In the genomic region with DNA sequence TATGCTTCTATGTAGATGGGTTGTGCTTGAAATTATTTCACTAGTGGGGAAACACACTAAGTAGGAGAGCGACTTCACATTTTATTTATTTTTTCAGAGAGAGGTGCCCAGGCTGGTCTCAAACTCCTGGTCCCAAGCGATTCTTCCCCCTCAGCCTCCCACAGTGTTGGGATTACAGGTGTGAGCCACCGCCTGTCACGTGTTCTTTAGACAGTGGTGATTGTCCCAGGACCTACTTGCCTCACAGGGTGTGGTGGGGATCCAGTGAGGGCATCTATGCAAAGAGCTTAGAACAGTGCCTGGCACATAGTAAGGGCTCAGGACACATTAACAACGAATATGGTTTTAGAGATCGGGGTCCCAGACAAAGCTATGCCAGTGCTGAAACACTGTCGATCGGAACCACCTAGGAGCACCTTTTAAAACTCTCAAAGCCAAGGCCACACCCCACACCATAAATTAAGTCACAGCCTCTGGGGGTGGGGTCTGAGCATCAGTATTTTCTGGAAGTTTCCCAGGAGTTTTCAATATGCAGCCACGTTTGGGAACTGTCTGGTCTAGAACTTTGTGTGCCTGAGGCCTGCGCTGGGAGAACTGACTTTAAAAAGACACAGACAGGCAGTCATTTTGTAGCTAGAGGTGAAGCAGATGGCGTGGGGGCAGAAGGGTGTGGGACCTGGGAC, we compare ENCODE assay signal across 2 cellular contexts.
TF ChIP-seq lines count a peak whose summit lies in the region.

No MANE protein-coding gene starts in this region.

TF ChIP-seq in SK-N-SH, 30 proteins besides CTCF, POLR2A, EP300 and RAD21 (continued from another document):
- TF ChIP-seq, protein P1, sequence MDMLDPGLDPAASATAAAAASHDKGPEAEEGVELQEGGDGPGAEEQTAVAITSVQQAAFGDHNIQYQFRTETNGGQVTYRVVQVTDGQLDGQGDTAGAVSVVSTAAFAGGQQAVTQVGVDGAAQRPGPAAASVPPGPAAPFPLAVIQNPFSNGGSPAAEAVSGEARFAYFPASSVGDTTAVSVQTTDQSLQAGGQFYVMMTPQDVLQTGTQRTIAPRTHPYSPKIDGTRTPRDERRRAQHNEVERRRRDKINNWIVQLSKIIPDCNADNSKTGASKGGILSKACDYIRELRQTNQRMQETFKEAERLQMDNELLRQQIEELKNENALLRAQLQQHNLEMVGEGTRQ (IDR thresholded peaks at IDR 0.05; ENCODE audit: borderline replicate concordance, low read depth, low read length) = no peak
- TF ChIP-seq EZH2phosphoT487 (IDR thresholded peaks at IDR 0.05; ENCODE audit: borderline replicate concordance, low read depth) (no peak), NRF1 (IDR thresholded peaks at IDR 0.05; ENCODE audit: low read depth, low read length) (no peak), TEAD4 (IDR thresholded peaks at IDR 0.05; ENCODE audit: borderline replicate concordance, insufficient read depth) (no peak), RCOR1 (IDR thresholded peaks at IDR 0.05; ENCODE audit: low read length) (no peak), SMC3 (IDR thresholded peaks at IDR 0.05; ENCODE audit: low read depth, low read length) (no peak), TAF1 (IDR thresholded peaks at IDR 0.05; ENCODE audit: borderline replicate concordance, low read depth, low read length) (no peak), GABPA (IDR thresholded peaks at IDR 0.05; ENCODE audit: low read depth) (no peak), FOXJ3 (CRISPR knock-in tag; IDR thresholded peaks at IDR 0.05) (no peak), MEF2A (IDR thresholded peaks at IDR 0.05; ENCODE audit: borderline replicate concordance, low read depth) (no peak), MXI1 (IDR thresholded peaks at IDR 0.05; ENCODE audit: low read depth, low read length) (no peak)
- TF ChIP-seq, protein P2, sequence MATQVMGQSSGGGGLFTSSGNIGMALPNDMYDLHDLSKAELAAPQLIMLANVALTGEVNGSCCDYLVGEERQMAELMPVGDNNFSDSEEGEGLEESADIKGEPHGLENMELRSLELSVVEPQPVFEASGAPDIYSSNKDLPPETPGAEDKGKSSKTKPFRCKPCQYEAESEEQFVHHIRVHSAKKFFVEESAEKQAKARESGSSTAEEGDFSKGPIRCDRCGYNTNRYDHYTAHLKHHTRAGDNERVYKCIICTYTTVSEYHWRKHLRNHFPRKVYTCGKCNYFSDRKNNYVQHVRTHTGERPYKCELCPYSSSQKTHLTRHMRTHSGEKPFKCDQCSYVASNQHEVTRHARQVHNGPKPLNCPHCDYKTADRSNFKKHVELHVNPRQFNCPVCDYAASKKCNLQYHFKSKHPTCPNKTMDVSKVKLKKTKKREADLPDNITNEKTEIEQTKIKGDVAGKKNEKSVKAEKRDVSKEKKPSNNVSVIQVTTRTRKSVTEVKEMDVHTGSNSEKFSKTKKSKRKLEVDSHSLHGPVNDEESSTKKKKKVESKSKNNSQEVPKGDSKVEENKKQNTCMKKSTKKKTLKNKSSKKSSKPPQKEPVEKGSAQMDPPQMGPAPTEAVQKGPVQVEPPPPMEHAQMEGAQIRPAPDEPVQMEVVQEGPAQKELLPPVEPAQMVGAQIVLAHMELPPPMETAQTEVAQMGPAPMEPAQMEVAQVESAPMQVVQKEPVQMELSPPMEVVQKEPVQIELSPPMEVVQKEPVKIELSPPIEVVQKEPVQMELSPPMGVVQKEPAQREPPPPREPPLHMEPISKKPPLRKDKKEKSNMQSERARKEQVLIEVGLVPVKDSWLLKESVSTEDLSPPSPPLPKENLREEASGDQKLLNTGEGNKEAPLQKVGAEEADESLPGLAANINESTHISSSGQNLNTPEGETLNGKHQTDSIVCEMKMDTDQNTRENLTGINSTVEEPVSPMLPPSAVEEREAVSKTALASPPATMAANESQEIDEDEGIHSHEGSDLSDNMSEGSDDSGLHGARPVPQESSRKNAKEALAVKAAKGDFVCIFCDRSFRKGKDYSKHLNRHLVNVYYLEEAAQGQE (IDR thresholded peaks at IDR 0.05; ENCODE audit: low read depth, low read length) = no peak
- TF ChIP-seq, protein P3, sequence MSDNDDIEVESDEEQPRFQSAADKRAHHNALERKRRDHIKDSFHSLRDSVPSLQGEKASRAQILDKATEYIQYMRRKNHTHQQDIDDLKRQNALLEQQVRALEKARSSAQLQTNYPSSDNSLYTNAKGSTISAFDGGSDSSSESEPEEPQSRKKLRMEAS (IDR thresholded peaks at IDR 0.05; ENCODE audit: low read depth) = no peak
- TF ChIP-seq, protein P4, sequence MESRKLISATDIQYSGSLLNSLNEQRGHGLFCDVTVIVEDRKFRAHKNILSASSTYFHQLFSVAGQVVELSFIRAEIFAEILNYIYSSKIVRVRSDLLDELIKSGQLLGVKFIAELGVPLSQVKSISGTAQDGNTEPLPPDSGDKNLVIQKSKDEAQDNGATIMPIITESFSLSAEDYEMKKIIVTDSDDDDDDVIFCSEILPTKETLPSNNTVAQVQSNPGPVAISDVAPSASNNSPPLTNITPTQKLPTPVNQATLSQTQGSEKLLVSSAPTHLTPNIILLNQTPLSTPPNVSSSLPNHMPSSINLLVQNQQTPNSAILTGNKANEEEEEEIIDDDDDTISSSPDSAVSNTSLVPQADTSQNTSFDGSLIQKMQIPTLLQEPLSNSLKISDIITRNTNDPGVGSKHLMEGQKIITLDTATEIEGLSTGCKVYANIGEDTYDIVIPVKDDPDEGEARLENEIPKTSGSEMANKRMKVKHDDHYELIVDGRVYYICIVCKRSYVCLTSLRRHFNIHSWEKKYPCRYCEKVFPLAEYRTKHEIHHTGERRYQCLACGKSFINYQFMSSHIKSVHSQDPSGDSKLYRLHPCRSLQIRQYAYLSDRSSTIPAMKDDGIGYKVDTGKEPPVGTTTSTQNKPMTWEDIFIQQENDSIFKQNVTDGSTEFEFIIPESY (IDR thresholded peaks at IDR 0.05; ENCODE audit: borderline replicate concordance, low read depth) = no peak

TF ChIP-seq in WTC11, 78 proteins besides CTCF, POLR2A, EP300 and RAD21 (continued from another document):
- TF ChIP-seq ZNF317 (CRISPR knock-in tag; IDR thresholded peaks at IDR 0.05; ENCODE audit: borderline replicate concordance, low read depth) (no peak), NR1H2 (CRISPR knock-in tag; IDR thresholded peaks at IDR 0.05) (no peak), ZNF416 (CRISPR knock-in tag; IDR thresholded peaks at IDR 0.05) (no peak)
